14 cellular contexts compared by ENCODE assay signal in the genomic region with DNA sequence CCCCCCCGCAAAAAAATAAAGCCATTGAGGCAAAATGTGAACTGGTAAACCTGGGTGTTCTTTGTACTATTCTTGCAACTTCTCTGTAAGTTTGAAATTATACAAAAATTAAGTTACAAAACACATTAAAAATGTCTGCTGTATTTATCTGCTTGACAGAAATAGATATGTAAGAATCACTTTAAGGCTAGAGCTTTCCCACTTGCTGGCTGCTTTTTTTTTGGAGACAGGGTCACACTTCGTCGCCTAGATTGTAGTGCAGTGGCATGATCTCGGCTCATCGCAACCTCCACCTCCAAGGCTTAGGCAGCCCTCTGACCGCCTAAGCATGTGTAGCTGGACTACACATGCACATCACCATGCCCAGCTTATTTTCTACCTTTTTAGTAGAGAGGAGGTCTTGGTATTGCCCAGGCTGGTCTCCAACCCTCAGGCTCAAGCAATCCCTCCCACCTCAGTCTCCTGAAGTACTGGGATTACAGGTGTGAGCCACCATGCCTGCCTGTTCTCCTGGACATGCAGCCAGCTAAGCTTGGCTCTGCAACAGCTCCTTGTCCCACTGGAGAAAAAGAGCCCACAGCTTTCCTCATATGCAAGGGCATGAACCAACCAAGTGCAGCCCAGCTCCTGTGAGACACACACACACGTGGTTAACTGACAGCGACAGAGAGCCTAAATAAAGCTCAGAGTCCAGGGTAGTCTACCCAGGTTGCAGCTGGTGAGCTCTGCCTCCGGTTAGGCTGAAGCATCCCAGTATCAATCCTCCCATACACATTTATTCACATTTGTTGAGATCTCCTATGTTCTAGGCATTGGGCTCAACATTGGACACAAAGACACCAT. TPM values are rescaled to one million over a fixed set of nuclear protein-coding genes. Genes with fewer than 3 reads are reported as not detected.
DNase-seq lines count a peak whose midpoint lies in the region; ATAC-seq, FAIRE-seq and TF ChIP-seq lines count a peak whose summit lies in the region.
"Had no signal": no experiment of that assay in that cellular context is flagged by ENCODE, and none has a peak within 500 bp of the region (broad histone marks: within the 10 kb centered on the region; RNA-seq: fewer than 3 reads in every experiment).

No MANE protein-coding gene starts in this region.

- H3K4me1 Mint-ChIP-seq in GM23338 = peaks cover 20% of the 10 kb centered on the region

- peaks cover 66% of the 10 kb centered on the region for H3F3A ChIP-seq in GM23338 (replicated peaks; ENCODE audit: low read depth)

- no peak overlapping the region for H3K4me3 Mint-ChIP-seq in GM23338

- peaks cover 83% of the 10 kb centered on the region for H3K36me3 Mint-ChIP-seq in GM23338 (ENCODE audit: low read depth)

- H3K27me3 ChIP-seq in BLaER1 treated with 17β-estradiol and CSF1 and Interleukin-3, amounts not matched to agents 10 nM and 100 nM = no peaks in the 10 kb centered on the region
- H3K27me3 ChIP-seq in GM23338 (ENCODE audit: insufficient read depth) (no peaks in the 10 kb centered on the region), iPS-20b (ENCODE audit: insufficient read depth, low read length) (no peaks in the 10 kb centered on the region), MG63 (no peaks in the 10 kb centered on the region)

- no peaks in the 10 kb centered on the region for H3K9me2 ChIP-seq in GM23338 (ENCODE audit: insufficient read depth)

- peak overlapping the region in 3 of 11 experiments; percentile 3 to 99 (median 26); a peak in 2 of 22 replicates for H3K27ac ChIP-seq in BLaER1 treated with 17β-estradiol and CSF1 and Interleukin-3, amounts not matched to agents 10 nM and 100 nM
- H3K27ac ChIP-seq in GM23338 (ENCODE audit: low read depth) = peak overlapping the region; percentile 93
- peak overlapping the region; percentile 98; the same call in 1 of the 2 replicates for H3K27ac ChIP-seq in VCaP
- peak overlapping the region; percentile 39 for H3K27ac ChIP-seq in iPS-20b (ENCODE audit: low read length)
- H3K27ac ChIP-seq: KMS-11 had no signal

- peaks cover 54 to 76% (median 71%) of the 10 kb centered on the region in 11 experiments for H3K36me3 ChIP-seq in BLaER1 treated with 17β-estradiol and CSF1 and Interleukin-3, amounts not matched to agents 10 nM and 100 nM
- H3K36me3 ChIP-seq in GM23338 (ENCODE audit: insufficient read depth) (peaks cover 54% of the 10 kb centered on the region), iPS-20b (ENCODE audit: insufficient read depth, low read depth, low read length) (peaks cover 74% of the 10 kb centered on the region), MG63 (peaks cover 69% of the 10 kb centered on the region)

- no peak for TF ChIP-seq POLR2A in H54 (IDR thresholded peaks at IDR 0.05; ENCODE audit: low read depth, low read length)

- peak overlapping the region in 7 of 11 experiments; percentile 8 to 100 (median 96); a peak in 8 of 22 replicates for H3K9ac ChIP-seq in BLaER1 treated with 17β-estradiol and CSF1 and Interleukin-3, amounts not matched to agents 10 nM and 100 nM
- H3K9ac ChIP-seq in iPS-20b (ENCODE audit: low read depth, low read length) = no peak overlapping the region; the same call in 1 of the 2 replicates
- H3K9ac ChIP-seq: KMS-11 had no signal

- no peaks in the 10 kb centered on the region; a peak in 1 of 22 replicates for H3K9me3 ChIP-seq in BLaER1 treated with 17β-estradiol and CSF1 and Interleukin-3, amounts not matched to agents 10 nM and 100 nM (replicated peaks in 1 of 11)
- H3K9me3 ChIP-seq in iPS-20b (ENCODE audit: insufficient read depth, low read depth, low read length) = no peaks in the 10 kb centered on the region
- H3K9me3 ChIP-seq in MG63 = no peaks in the 10 kb centered on the region

- no peak for TF ChIP-seq CTCF in GM23338 (conservative IDR thresholded peaks at IDR 0.05; ENCODE audit: low read depth in 2 of 2)
- TF ChIP-seq CTCF in VCaP (conservative IDR thresholded peaks at IDR 0.05) = no peak

- peak overlapping the region; percentile 88; the same call in 1 of the 2 replicates for H3K27ac Mint-ChIP-seq in GM23338

- no peak overlapping the region for H3K4me3 ChIP-seq in BLaER1 treated with 17β-estradiol and CSF1 and Interleukin-3, amounts not matched to agents 10 nM and 100 nM
- no peak overlapping the region for H3K4me3 ChIP-seq in GM23338
- no peak overlapping the region for H3K4me3 ChIP-seq in iPS-20b (ENCODE audit: low read length)
- no peak overlapping the region for H3K4me3 ChIP-seq in MG63

- no peak for FAIRE-seq in H54 (lab: Jason Lieb, UNC)

- H3K9me3 Mint-ChIP-seq in GM23338 = peaks cover 6% of the 10 kb centered on the region; the same call in 2 of the 3 replicates

- H2AFZ ChIP-seq in GM23338 = no peak overlapping the region

- peaks cover 25% of the 10 kb centered on the region for H3K27me3 Mint-ChIP-seq in GM23338 (ENCODE audit: insufficient read depth, low read depth, poor library complexity)

- H3K4me1 ChIP-seq in BLaER1 treated with 17β-estradiol and CSF1 and Interleukin-3, amounts not matched to agents 10 nM and 100 nM = peaks cover 15 to 43% (median 34%) of the 10 kb centered on the region in 10 experiments
- H3K4me1 ChIP-seq in GM23338 (ENCODE audit: insufficient read depth) (peaks cover 17% of the 10 kb centered on the region), iPS-20b (ENCODE audit: insufficient read depth, low read length) (peaks cover 8% of the 10 kb centered on the region)

- peaks cover 44 to 93% (median 86%) of the 10 kb centered on the region in 11 experiments for H4K20me1 ChIP-seq in BLaER1 treated with 17β-estradiol and CSF1 and Interleukin-3, amounts not matched to agents 10 nM and 100 nM
- H4K20me1 ChIP-seq in GM23338 (replicated peaks; ENCODE audit: insufficient read depth) = peaks cover 42% of the 10 kb centered on the region

- no peak for ATAC-seq in GM23338
- ATAC-seq in GM18517 (IDR thresholded peaks at IDR 0.05; ENCODE audit: unreplicated experiment) = no peak
- ATAC-seq: left cardiac atrium had no signal

- H3K4me2 ChIP-seq in BLaER1 treated with 17β-estradiol and CSF1 and Interleukin-3, amounts not matched to agents 10 nM and 100 nM = peak overlapping the region in 7 of 11 experiments; percentile 93 to 99 (median 96); a peak in 12 of 22 replicates
- H3K4me2 ChIP-seq in GM23338 = no peak overlapping the region
- H3K4me2 ChIP-seq: KMS-11 had no signal

- DNase-seq in GM23338 (ENCODE audit: low spot score) (no peak), MG63 (no peak), NOMO-1 treated with DMSO at 0.1 percent for 48 hours (lab: John Stamatoyannopoulos, UW; ENCODE audit: unreplicated experiment) (no peak), H54 (ENCODE audit: insufficient read length, low spot score) (no peak)
- DNase-seq: caudate nucleus; left cardiac atrium; NCI-H446 treated with DMSO at 0.1 percent for 48 hours; stimulated activated CD4-positive, alpha-beta T cell treated with anti-CD3 and anti-CD28 coated beads, Interleukin-1b, Interleukin-23, amount 100 ng/mL, for 48 hours; substantia nigra had no signal

- H3K79me2 ChIP-seq in GM23338 (replicated peaks; ENCODE audit: insufficient read depth) = peaks cover 37% of the 10 kb centered on the region

TF ChIP-seq in GM23338, 12 proteins besides CTCF, POLR2A, EP300 and RAD21:
- TF ChIP-seq ZNF114 (CRISPR knock-in tag; IDR thresholded peaks at IDR 0.05) = no peak
- TF ChIP-seq EZH2phosphoT487 (IDR thresholded peaks at IDR 0.05; ENCODE audit: unreplicated experiment) = no peak
- no peak for TF ChIP-seq NANOG (IDR thresholded peaks at IDR 0.05; ENCODE audit: borderline replicate concordance)
- no peak; the same call in none of the 2 replicates for TF ChIP-seq POLR2AphosphoS5 (IDR thresholded peaks at IDR 0.05; ENCODE audit: low read depth)
- no peak for TF ChIP-seq EZH2 (IDR thresholded peaks at IDR 0.05; ENCODE audit: low read depth, unreplicated experiment)

RNA-seq across cellular contexts. Expression of a gene that starts 4.5 kb away (rescaled TPM):
- total RNA-seq in GM23338 (2014; rRNA removed; shearing (Covaris generic)) = 1,579 and 1,741 TPM in 2 replicates
- polyA plus RNA-seq in GM23338 (2016; fragmentation: Nextera tagmentation; extraction: Ambion mirVana) = 1,928 and 2,137 TPM in 2 replicates
- total RNA-seq in MG63 (2014; rRNA removed; shearing (Covaris generic); ENCODE audit: low replicate concordance) = 4,857 and 6,303 TPM in 2 replicates
